31 cellular contexts compared by ENCODE assay signal in the genomic region with DNA sequence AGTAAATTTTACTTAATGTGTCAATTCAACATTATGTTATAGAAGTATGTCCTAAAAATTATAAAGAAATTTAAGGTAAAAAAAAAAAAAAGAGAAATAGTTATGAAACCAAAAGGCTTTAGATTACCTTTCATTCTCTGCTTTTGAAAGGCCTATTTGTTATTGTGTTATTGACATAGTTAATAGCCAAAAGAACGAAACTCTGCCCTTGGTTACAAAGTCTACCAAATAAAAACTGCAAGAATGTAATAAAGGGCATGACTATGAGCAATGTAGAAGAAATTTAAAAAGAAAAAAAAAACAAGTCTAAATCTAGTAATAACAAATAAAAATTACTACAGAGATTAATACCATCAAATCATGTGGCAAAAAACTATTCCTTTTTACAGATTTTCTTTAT.
"Had no signal": no experiment of that assay in that cellular context is flagged by ENCODE, and none has a peak within 500 bp of the region (broad histone marks: within the 10 kb centered on the region; RNA-seq: fewer than 3 reads in every experiment).

No MANE protein-coding gene starts in this region.

- H3K27ac ChIP-seq: adrenal gland, body of pancreas, cardiac muscle cell, colonic mucosa, dorsolateral prefrontal cortex, esophagus muscularis mucosa, foreskin keratinocyte, gastroesophageal sphincter, WERI-Rb-1 had no signal

- H3K9me3 ChIP-seq: adrenal gland, body of pancreas, colonic mucosa, esophagus muscularis mucosa, gastroesophageal sphincter had no signal

- H3K27me3 ChIP-seq: adrenal gland, body of pancreas, cardiac muscle cell, colonic mucosa, dorsolateral prefrontal cortex, esophagus muscularis mucosa, foreskin keratinocyte, gastroesophageal sphincter had no signal

- H3K4me3 ChIP-seq: adrenal gland, body of pancreas, cardiac muscle cell, colonic mucosa, dorsolateral prefrontal cortex, esophagus muscularis mucosa, gastroesophageal sphincter had no signal

- H3K36me3 ChIP-seq: colonic mucosa, WERI-Rb-1 had no signal

- H3K4me1 ChIP-seq: body of pancreas, colonic mucosa, esophagus muscularis mucosa, foreskin keratinocyte had no signal

- DNase-seq: activated B cell treated with CpG ODN at 0.5 μM for 24 hours; activated CD4-positive, alpha-beta T cell treated with anti-CD3 and anti-CD28 coated beads for 48 hours; activated CD4-positive, alpha-beta T cell treated with anti-CD3 and anti-CD28 coated beads, Interleukin-2, amount 50 U/mL, for 1 hour; activated CD4-positive, alpha-beta T cell treated with anti-CD3 and anti-CD28 coated beads, Interleukin-2, amount 50 U/mL, for 48 hours; activated CD8-positive, alpha-beta memory T cell treated with anti-CD3 and anti-CD28 coated beads for 24 hours; activated CD8-positive, alpha-beta T cell treated with anti-CD3 and anti-CD28 coated beads for 36 hours; activated effector memory CD4-positive, alpha-beta T cell treated with anti-CD3 and anti-CD28 coated beads, Interleukin-2, amount 50 U/mL, for 16 hours; activated naive CD4-positive, alpha-beta T cell treated with anti-CD3 and anti-CD28 coated beads for 36 hours; activated naive CD8-positive, alpha-beta T cell treated with anti-CD3 and anti-CD28 coated beads for 36 hours; activated naive CD8-positive, alpha-beta T cell treated with anti-CD3 and anti-CD28 coated beads, Interleukin-2, amount 50 U/mL, for 24 hours; activated T-cell treated with anti-CD3 and anti-CD28 coated beads, Interleukin-2, amount 50 U/mL, for 1 hour; activated T-cell treated with anti-CD3 and anti-CD28 coated beads, Interleukin-2, amount 50 U/mL, for 48 hours; adrenal gland; amygdala; aorta; body of pancreas; central memory CD4-positive, alpha-beta T cell; cerebellar nuclear complex; colonic mucosa; dorsolateral prefrontal cortex; effector memory CD4-positive, alpha-beta T cell; endodermal cell; erythroblast; foreskin keratinocyte; SW 1271; T-cell; T1000; WERI-Rb-1 had no signal
